In the genomic region with DNA sequence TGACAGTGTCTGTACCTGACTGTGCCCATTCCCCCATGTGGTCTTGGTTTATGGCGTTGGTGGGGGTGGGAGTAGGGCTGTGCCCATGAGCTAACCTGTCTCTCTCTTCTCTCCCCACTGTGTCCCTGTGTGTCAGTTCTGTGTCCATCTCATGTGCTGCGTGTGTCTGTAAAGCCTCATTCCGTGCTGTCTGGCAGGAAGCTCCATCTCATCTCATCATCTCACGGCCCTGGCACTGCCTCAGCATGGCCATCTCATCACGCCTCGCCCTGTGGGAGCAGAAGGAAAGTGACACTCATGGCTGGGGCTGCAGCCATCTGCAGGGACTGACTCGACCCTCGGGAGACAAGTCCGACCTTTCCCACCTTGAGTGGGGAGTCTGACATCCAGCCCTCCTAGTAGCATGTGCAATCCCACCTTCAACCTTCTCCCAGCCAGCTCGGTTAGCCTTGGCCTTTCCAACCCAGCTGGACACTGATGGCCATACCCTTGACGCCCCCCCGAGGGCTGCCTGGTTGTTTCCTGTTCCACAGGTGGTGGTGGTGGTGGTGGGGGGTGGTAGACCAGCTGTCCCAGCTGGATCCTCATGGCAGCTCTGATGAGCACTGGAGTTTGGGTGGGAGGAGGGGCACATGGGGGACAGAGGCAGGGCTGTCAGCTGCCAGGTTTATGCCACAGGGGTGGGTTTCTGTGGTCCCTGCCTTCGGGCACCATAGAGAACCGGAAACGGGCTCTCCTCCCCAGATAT, we compare ENCODE assay signal across 1 cellular context.
TF ChIP-seq lines count a peak whose summit lies in the region.

No MANE protein-coding gene starts in this region.

TF ChIP-seq in A549, 52 proteins besides CTCF, POLR2A, EP300 and RAD21 (continued from another document):
- TF ChIP-seq USF2 (IDR thresholded peaks at IDR 0.05) (no peak), FOSL2 (IDR thresholded peaks at IDR 0.05) (no peak), FOSL2 (CRISPR knock-in tag; IDR thresholded peaks at IDR 0.05) (no peak), POLR2AphosphoS2 (conservative IDR thresholded peaks at IDR 0.05; ENCODE audit: low read length) (no peak), ZNF302 (CRISPR knock-in tag; IDR thresholded peaks at IDR 0.05) (no peak), CHD4 (IDR thresholded peaks at IDR 0.05; ENCODE audit: borderline replicate concordance) (no peak), TP53 (CRISPR knock-in tag; IDR thresholded peaks at IDR 0.05) (no peak), BHLHE40 (IDR thresholded peaks at IDR 0.05; ENCODE audit: low read depth, low read length) (no peak), RFX5 (IDR thresholded peaks at IDR 0.05) (no peak)
